ENCODE assay signal across 16 cellular contexts in genomic region chr15:65578904-65579728, GRCh38. TPM values are rescaled to one million over a fixed set of nuclear protein-coding genes. Genes with fewer than 3 reads are reported as not detected.
DNase-seq lines count a peak whose midpoint lies in the region; ATAC-seq and TF ChIP-seq lines count a peak whose summit lies in the region.
"Had no signal": no experiment of that assay in that cellular context is flagged by ENCODE, and none has a peak within 500 bp of the region (broad histone marks: within the 10 kb centered on the region; RNA-seq: fewer than 3 reads in every experiment).

No MANE protein-coding gene starts in this region.

- H3K27me3 ChIP-seq in BE2C = no peaks in the 10 kb centered on the region
- no peaks in the 10 kb centered on the region for H3K27me3 ChIP-seq in gastrocnemius medialis
- H3K27me3 ChIP-seq: brain microvascular endothelial cell, Peyer's patch had no signal

- TF ChIP-seq CTCF in OCI-LY7 (conservative IDR thresholded peaks at IDR 0.05; ENCODE audit: low read length) (no peak), choroid plexus epithelial cell (conservative IDR thresholded peaks at IDR 0.05; ENCODE audit: low read depth, low read length) (no peak), progenitor cell of endocrine pancreas (IDR thresholded peaks at IDR 0.05; ENCODE audit: unreplicated experiment) (no peak), BE2C (IDR thresholded peaks at IDR 0.05; ENCODE audit: low read depth, low read length) (no peak), gastrocnemius medialis (IDR thresholded peaks at IDR 0.05 in 4 of 5, conservative IDR thresholded peaks at IDR 0.05 in 1 of 5) (no peak)

- no peak overlapping the region for H2AFZ ChIP-seq in OCI-LY7 (ENCODE audit: low read length)

- no peaks in the 10 kb centered on the region for H3K27me3 Mint-ChIP-seq in progenitor cell of endocrine pancreas

- BruUV-seq in OCI-LY7 (replicated peaks; lab: Mats Ljungman, UMichigan) = TSS peak; percentile 76

- H3K4me3 ChIP-seq in OCI-LY7 (ENCODE audit: low read depth, low read length, poor library complexity, severe bottlenecking) (no peak overlapping the region), choroid plexus epithelial cell (ENCODE audit: low read depth, low read length) (no peak overlapping the region), BE2C (ENCODE audit: low read depth, low read length) (no peak overlapping the region), gastrocnemius medialis (no peak overlapping the region)
- H3K4me3 ChIP-seq: Peyer's patch had no signal

- H3K4me2 ChIP-seq in OCI-LY7 (ENCODE audit: low read length) = no peak overlapping the region

- ATAC-seq in gastrocnemius medialis = no peak

- H3K4me1 ChIP-seq in OCI-LY7 (ENCODE audit: insufficient read depth, low read length, poor library complexity, severe bottlenecking) (peaks cover 23% of the 10 kb centered on the region), BE2C (peaks cover 13% of the 10 kb centered on the region), gastrocnemius medialis (no peaks in the 10 kb centered on the region)

- peaks cover 26% of the 10 kb centered on the region for H3K4me1 Mint-ChIP-seq in progenitor cell of endocrine pancreas (ENCODE audit: low read depth)

- intact Hi-C loops in OCI-LY7 (cut with micrococcal nuclease; ENCODE audit: unreplicated experiment) (no loop called here), gastrocnemius medialis (cut with DNase I; ENCODE audit: low total_unique reads) (no loop called here)

- H3K27ac Mint-ChIP-seq in progenitor cell of endocrine pancreas = peak overlapping the region; percentile 79

- CTCF ChIA-PET in OCI-LY7 (lab: Charles Lee; ENCODE audit: unreplicated experiment) = no interaction called here

- POLR2A ChIA-PET in OCI-LY7 (lab: Charles Lee) = interaction anchor here (1.3 to 1.5 kb wide), 2 partner anchors 24 to 49 kb away, joined by 3 to 4 read pairs; partner anchors contain the start of gene HACD3

- DNase-seq in DMS53 (lab: John Stamatoyannopoulos, UW) (peak; percentile 5), DMS53 treated with DMSO at 0.1 percent for 48 hours (lab: John Stamatoyannopoulos, UW; ENCODE audit: unreplicated experiment) (no peak), OCI-LY7 (ENCODE audit: low spot score) (no peak), choroid plexus epithelial cell (ENCODE audit: low read depth) (peak; percentile 21), progenitor cell of endocrine pancreas (ENCODE audit: low spot score, unreplicated experiment) (no peak), BE2C (no peak), SHP77 treated with DMSO at 0.1 percent for 48 hours (lab: John Stamatoyannopoulos, UW) (no peak), gastrocnemius medialis (no peak)
- DNase-seq: activated CD8-positive, alpha-beta memory T cell treated with anti-CD3 and anti-CD28 coated beads, Interleukin-2, amount 50 U/mL, for 4 hours; brain microvascular endothelial cell; erythroblast; NCI-H2227 treated with DMSO at 0.1 percent for 48 hours; Peyer's patch; substantia nigra had no signal

- H3K36me3 ChIP-seq in OCI-LY7 (ENCODE audit: insufficient read depth, low read length) (peaks cover 94% of the 10 kb centered on the region), BE2C (peaks cover 67% of the 10 kb centered on the region), gastrocnemius medialis (peaks cover 0 to 66% of the 10 kb centered on the region in 2 donors)

- H3K9me2 ChIP-seq in OCI-LY7 (ENCODE audit: insufficient read depth, low read length) = no peaks in the 10 kb centered on the region

- H3K9me3 Mint-ChIP-seq in progenitor cell of endocrine pancreas (ENCODE audit: low read depth) = no peaks in the 10 kb centered on the region

- in situ Hi-C loops in gastrocnemius medialis (cut with MboI; ENCODE audit: low sequenced_read_pairs in 4 of 4) = no loop called here

- TF ChIP-seq POLR2A in gastrocnemius medialis (IDR thresholded peaks at IDR 0.05) = no peak

- H4K20me1 ChIP-seq in OCI-LY7 (ENCODE audit: insufficient read depth, low read length) = no peaks in the 10 kb centered on the region

- no peaks in the 10 kb centered on the region for H3K79me2 ChIP-seq in OCI-LY7 (ENCODE audit: insufficient read depth, low read depth, low read length)

- H3K4me3 Mint-ChIP-seq in progenitor cell of endocrine pancreas (ENCODE audit: low read depth) = no peak overlapping the region

- no peak overlapping the region for H3K27ac ChIP-seq in OCI-LY7 (ENCODE audit: low read depth, low read length, poor library complexity, severe bottlenecking)
- no peak overlapping the region for H3K27ac ChIP-seq in gastrocnemius medialis
- H3K27ac ChIP-seq: 22Rv1, HL-60, Peyer's patch had no signal

- peaks cover 29% of the 10 kb centered on the region for H3K36me3 Mint-ChIP-seq in progenitor cell of endocrine pancreas (ENCODE audit: insufficient read depth)

- no peaks in the 10 kb centered on the region for H3K9me3 ChIP-seq in OCI-LY7 (ENCODE audit: low read length)
- H3K9me3 ChIP-seq in BE2C = no peaks in the 10 kb centered on the region
- H3K9me3 ChIP-seq in gastrocnemius medialis = no peaks in the 10 kb centered on the region
- H3K9me3 ChIP-seq: Peyer's patch had no signal

RNA-seq across cellular contexts. Expression of gene INTS14, which starts 31.8 kb away (rescaled TPM):
- total RNA-seq in OCI-LY7 (2014; rRNA removed; shearing (Covaris generic)) = 28.1 and 46.7 TPM in 2 replicates
- 45.8 and 46.0 TPM in 2 replicates for total RNA-seq in OCI-LY7 (2022)
- total RNA-seq in progenitor cell of endocrine pancreas = 62.6 and 65.7 TPM in 2 replicates
- polyA plus RNA-seq in BE2C (2012; ENCODE audit: insufficient read depth, insufficient read length, low read depth) = 49.4 TPM
- total RNA-seq in gastrocnemius medialis = 10 to 100 TPM; 11.9 to 20.0 (median 14.8) TPM

RNA-seq across cellular contexts. Expression of gene SLC24A1, which starts 42.6 kb away (rescaled TPM):
- 4.1 and 4.8 TPM in 2 replicates for total RNA-seq in OCI-LY7 (2014; rRNA removed; shearing (Covaris generic))
- total RNA-seq in OCI-LY7 (2022) = 21.0 and 21.6 TPM in 2 replicates
- total RNA-seq in progenitor cell of endocrine pancreas = 9.6 and 10.3 TPM in 2 replicates
- 3.8 TPM for polyA plus RNA-seq in BE2C (2012; ENCODE audit: insufficient read depth, insufficient read length, low read depth)
- total RNA-seq in gastrocnemius medialis = under 1 TPM; 0.41 to 0.81 (median 0.69) TPM

RNA-seq across cellular contexts. Expression of gene HACD3, which starts 48.9 kb away (rescaled TPM):
- 29.2 and 34.7 TPM in 2 replicates for total RNA-seq in OCI-LY7 (2014; rRNA removed; shearing (Covaris generic))
- 50.5 and 55.3 TPM in 2 replicates for total RNA-seq in OCI-LY7 (2022)
- total RNA-seq in progenitor cell of endocrine pancreas = 152 and 156 TPM in 2 replicates
- 88.6 TPM for polyA plus RNA-seq in BE2C (2012; ENCODE audit: insufficient read depth, insufficient read length, low read depth)
- total RNA-seq in gastrocnemius medialis = 1 to 10 TPM; 4.5 to 9.5 (median 6.5) TPM

Comparison
In these comparisons a context has a peak if more than half of its experiments do, and no peak if none do; other contexts are left out.
1. DNase-seq: peak in DMS53 (single experiment) and choroid plexus epithelial cell (single experiment); none in DMS53 treated with DMSO at 0.1 percent for 48 hours (single experiment), OCI-LY7 (single experiment), progenitor cell of endocrine pancreas (single experiment), BE2C (single experiment), SHP77 treated with DMSO at 0.1 percent for 48 hours (single experiment) and gastrocnemius medialis (0 of 2).